1 cellular context compared by ENCODE assay signal in the genomic region with DNA sequence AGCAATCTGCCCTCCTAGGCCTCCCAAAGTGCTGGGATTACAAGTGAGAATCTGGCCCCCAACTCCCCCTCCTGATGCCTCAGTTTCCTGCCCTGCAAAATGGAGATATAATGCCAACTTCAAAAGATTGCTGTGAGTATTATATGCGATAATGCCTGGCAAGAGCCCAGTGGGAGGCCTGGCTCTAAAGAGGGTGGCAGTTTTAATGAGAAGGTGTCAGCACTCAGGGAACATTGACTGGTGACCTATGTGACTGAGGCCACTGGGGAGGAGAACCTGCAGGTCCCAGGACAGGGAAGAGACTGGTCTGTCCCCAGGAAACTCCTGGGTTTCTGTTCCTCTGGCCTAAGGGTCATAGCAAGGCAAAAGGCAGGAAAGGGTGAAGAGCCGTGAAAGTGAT.
TF ChIP-seq lines count a peak whose summit lies in the region.

No MANE protein-coding gene starts in this region.

TF ChIP-seq in WTC11, 78 proteins besides CTCF, POLR2A, EP300 and RAD21 (continued from another document):
- TF ChIP-seq, protein P1, sequence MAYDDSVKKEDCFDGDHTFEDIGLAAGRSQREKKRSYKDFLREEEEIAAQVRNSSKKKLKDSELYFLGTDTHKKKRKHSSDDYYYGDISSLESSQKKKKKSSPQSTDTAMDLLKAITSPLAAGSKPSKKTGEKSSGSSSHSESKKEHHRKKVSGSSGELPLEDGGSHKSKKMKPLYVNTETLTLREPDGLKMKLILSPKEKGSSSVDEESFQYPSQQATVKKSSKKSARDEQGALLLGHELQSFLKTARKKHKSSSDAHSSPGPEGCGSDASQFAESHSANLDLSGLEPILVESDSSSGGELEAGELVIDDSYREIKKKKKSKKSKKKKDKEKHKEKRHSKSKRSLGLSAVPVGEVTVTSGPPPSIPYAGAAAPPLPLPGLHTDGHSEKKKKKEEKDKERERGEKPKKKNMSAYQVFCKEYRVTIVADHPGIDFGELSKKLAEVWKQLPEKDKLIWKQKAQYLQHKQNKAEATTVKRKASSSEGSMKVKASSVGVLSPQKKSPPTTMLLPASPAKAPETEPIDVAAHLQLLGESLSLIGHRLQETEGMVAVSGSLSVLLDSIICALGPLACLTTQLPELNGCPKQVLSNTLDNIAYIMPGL (CRISPR knock-in tag; IDR thresholded peaks at IDR 0.05) = no peak
- TF ChIP-seq NFYB (CRISPR knock-in tag; conservative IDR thresholded peaks at IDR 0.05; ENCODE audit: low read depth) = no peak
- no peak for TF ChIP-seq ZNF219 (CRISPR knock-in tag; IDR thresholded peaks at IDR 0.05; ENCODE audit: borderline replicate concordance)
- TF ChIP-seq ZNF671 (CRISPR knock-in tag; IDR thresholded peaks at IDR 0.05) = no peak
- TF ChIP-seq ZBTB21 (CRISPR knock-in tag; IDR thresholded peaks at IDR 0.05; ENCODE audit: borderline replicate concordance) = no peak
- TF ChIP-seq KAT7 (CRISPR knock-in tag; IDR thresholded peaks at IDR 0.05; ENCODE audit: borderline replicate concordance) = no peak
- TF ChIP-seq ZNF423 (CRISPR knock-in tag; IDR thresholded peaks at IDR 0.05) = no peak
TF ChIP-seq in WTC11: peak in this region for 0.
